Comparison of ENCODE assay signal across 23 cellular contexts in genomic region chr4:176868676-176869075, GRCh38.
"Had no signal": no experiment of that assay in that cellular context is flagged by ENCODE, and none has a peak within 500 bp of the region (broad histone marks: within the 10 kb centered on the region; RNA-seq: fewer than 3 reads in every experiment).

No MANE protein-coding gene starts in this region.

- ATAC-seq: K562, Panc1, PC-3 had no signal

- H3K4me3 ChIP-seq: K562 had no signal

- DNase-seq: Kasumi-1; MV-4-11; NCI-H1048; NCI-H1105; NCI-H1417; NCI-H146; NCI-H1694 treated with DMSO at 0.1 percent for 48 hours; NCI-H1930; NCI-H2081 treated with DMSO at 0.1 percent for 48 hours; NCI-H2171; NCI-H226; NCI-H446; NCI-H510A; NCI-H524 treated with DMSO at 0.1 percent for 48 hours; NCI-H69; NCI-H774; NK-92 treated with Interleukin-12 subunit alpha and Interleukin-12 subunit beta, amount 100 ng/mL, for 24 hours; PC-3; SHP77 had no signal

- H3K4me2 ChIP-seq: KMS-11 had no signal

- H3K27ac ChIP-seq: KMS-11, RWPE1 had no signal

- H3K9ac ChIP-seq: KMS-11 had no signal

- FAIRE-seq: K562 had no signal
